In the genomic region with DNA sequence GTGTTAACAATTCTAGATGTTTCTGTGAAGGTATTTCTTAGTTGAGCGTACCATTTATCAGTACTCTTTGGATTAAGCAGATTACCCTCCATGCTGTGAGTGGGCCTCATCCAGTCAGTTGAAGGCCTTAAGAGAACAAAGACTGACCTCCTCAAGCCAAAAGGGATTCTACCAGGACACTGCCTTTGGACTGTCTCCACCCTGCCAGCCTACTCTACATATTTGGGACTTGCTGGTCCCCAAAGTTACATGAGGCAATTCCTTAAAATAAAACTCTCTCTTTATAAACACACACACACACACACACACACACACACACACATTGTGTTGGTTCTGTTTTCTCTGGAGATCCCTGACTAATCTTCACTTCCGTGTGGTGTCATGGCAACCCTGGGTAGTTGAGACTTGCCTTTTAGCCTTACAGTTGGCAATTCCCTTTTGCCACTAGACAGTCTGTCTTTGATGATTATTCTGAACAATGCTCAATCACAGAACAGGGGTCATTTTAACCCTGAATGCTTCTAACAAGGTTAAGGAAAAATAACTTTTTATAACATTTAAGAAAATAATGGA, we compare ENCODE assay signal across 15 cellular contexts. TPM values are rescaled to one million over a fixed set of nuclear protein-coding genes. Genes with fewer than 3 reads are reported as not detected.
DNase-seq lines count a peak whose midpoint lies in the region; ATAC-seq and TF ChIP-seq lines count a peak whose summit lies in the region.
"Had no signal": no experiment of that assay in that cellular context is flagged by ENCODE, and none has a peak within 500 bp of the region (broad histone marks: within the 10 kb centered on the region; RNA-seq: fewer than 3 reads in every experiment).

No MANE protein-coding gene starts in this region.

- H3K9me3 ChIP-seq in ascending aorta, result peaks cover 0 to 3% of the 10 kb centered on the region in 2 donors
- H3K9me3 ChIP-seq: tibial artery had no signal

- no peak for ATAC-seq in left ventricle myocardium superior
- ATAC-seq: effector memory CD8-positive, alpha-beta T cell had no signal

- DNase-seq in AG20443 (ENCODE audit: low spot score), result peak; percentile 51
- peak; percentile 86 for DNase-seq in LHCN-M2 (ENCODE audit: low read depth)
- DNase-seq in ascending aorta (ENCODE audit: low spot score in 2 of 2), result peak in 1 of 2 donors; percentile 69
- DNase-seq in kidney tubule cell (ENCODE audit: low spot score), result peak; percentile 59
- no peak for DNase-seq in NCI-H187 (lab: John Stamatoyannopoulos, UW)
- DNase-seq in left ventricle myocardium superior, result no peak
- no peak for DNase-seq in GM13977 (ENCODE audit: low spot score)
- DNase-seq in stimulated activated CD4-positive, alpha-beta T cell treated with anti-CD3 and anti-CD28 coated beads, Interleukin-2, amount 100 ng/mL, for 48 hours, result no peak
- DNase-seq: activated CD4-positive, alpha-beta T cell treated with anti-CD3 and anti-CD28 coated beads, Interleukin-2, amount 10 ng/mL, durations not matched to agents 24 days and 14 days; activated naive CD4-positive, alpha-beta T cell treated with Interleukin-2 at 50 U/mL for 16 hours; effector memory CD8-positive, alpha-beta T cell; kidney; NCI-H187 treated with DMSO at 0.1 percent for 48 hours; SHP77 treated with DMSO at 0.1 percent for 48 hours; tibial artery had no signal

- peak overlapping the region; percentile 60 to 65 for H3K27ac ChIP-seq in ascending aorta
- H3K27ac ChIP-seq: tibial artery had no signal

- in situ Hi-C loops in GM13977 (cut with MboI; ENCODE audit: low pct_unique_long_range_greater_than_20kb, low sequenced_read_pairs, unreplicated experiment), result no loop called here

- TF ChIP-seq CTCF in ascending aorta (IDR thresholded peaks at IDR 0.05) (no peak), GM13977 (IDR thresholded peaks at IDR 0.05; ENCODE audit: extremely low read depth, insufficient read depth, missing control alignments) (no peak)

- H3K36me3 ChIP-seq in ascending aorta, result peaks cover 7 to 38% of the 10 kb centered on the region in 2 donors

- no peak overlapping the region for H3K4me3 ChIP-seq in ascending aorta
- H3K4me3 ChIP-seq: tibial artery had no signal

- H3K4me1 ChIP-seq in ascending aorta, result peaks cover 0 to 12% of the 10 kb centered on the region in 2 donors

- intact Hi-C loops in ascending aorta (cut with DNase I) (no loop called here), left ventricle myocardium superior (cut with micrococcal nuclease) (no loop called here)

- no peaks in the 10 kb centered on the region for H3K27me3 ChIP-seq in ascending aorta
- H3K27me3 ChIP-seq: tibial artery had no signal

RNA-seq across cellular contexts. Expression of gene MRAP2, which starts 32.2 kb away (rescaled TPM):
- total RNA-seq in LHCN-M2 (2014; rRNA removed) (0.23 and 0.51 TPM in 2 replicates), ascending aorta (47.3 TPM), left ventricle myocardium superior (not detected)
- 0.10 TPM for polyA plus RNA-seq in LHCN-M2 (2012)
- total RNA-seq: activated CD4-positive, alpha-beta T cell treated with anti-CD3 and anti-CD28 coated beads, Interleukin-2, amount 10 ng/mL, durations not matched to agents 24 days and 14 days had no signal

Comparison
In these comparisons a context has a peak if more than half of its experiments do, and no peak if none do; other contexts are left out.
1. DNase-seq: peak in AG20443 (single experiment), LHCN-M2 (single experiment) and kidney tubule cell (single experiment); none in NCI-H187 (0 of 2), left ventricle myocardium superior (single experiment), GM13977 (single experiment) and stimulated activated CD4-positive, alpha-beta T cell treated with anti-CD3 and anti-CD28 coated beads, Interleukin-2, amount 100 ng/mL, for 48 hours (0 of 2).
2. RNA of gene MRAP2, which starts 32.2 kb away (total RNA-seq): 47.3 TPM in ascending aorta (single experiment); 0.23 to 0.51 TPM in LHCN-M2 and not detected in left ventricle myocardium superior (single experiment); every median in the first group is over 10 times any median in the second.